Comparison of ENCODE assay signal across 1 cellular context in genomic region chr22:19578180-19579004, GRCh38.
TF ChIP-seq lines count a peak whose summit lies in the region.

No MANE protein-coding gene starts in this region.

TF ChIP-seq in K562, 482 proteins besides CTCF, POLR2A, EP300 and RAD21 (continued from another document and continues in another):
- TF ChIP-seq ZBTB40 (IDR thresholded peaks at IDR 0.05) (no peak), ZBTB40 (CRISPR knock-in tag; IDR thresholded peaks at IDR 0.05) (peak; percentile 5; the same call in 1 of the 2 replicates), ZNF140 (CRISPR knock-in tag; IDR thresholded peaks at IDR 0.05) (0 out of 2 replicates have a peak, but pooled peaks have one; percentile 38), PBX2 (CRISPR knock-in tag; IDR thresholded peaks at IDR 0.05; ENCODE audit: low read depth) (peak; percentile 62), PBX2 (tag; conservative IDR thresholded peaks at IDR 0.05; ENCODE audit: low read depth) (peak; percentile 98), RB1 (IDR thresholded peaks at IDR 0.05; ENCODE audit: low read depth) (peak; percentile 45; the same call in 1 of the 2 replicates), GABPB1 (CRISPR knock-in tag; IDR thresholded peaks at IDR 0.05) (no peak), SFPQ (IDR thresholded peaks at IDR 0.05; ENCODE audit: low read depth, low read length) (no peak), ARID4B (CRISPR knock-in tag; IDR thresholded peaks at IDR 0.05) (peak; percentile 54; the same call in 1 of the 2 replicates), CXXC5 (CRISPR knock-in tag; IDR thresholded peaks at IDR 0.05) (peak; percentile 46), MBD2 (IDR thresholded peaks at IDR 0.05; ENCODE audit: borderline replicate concordance, low read depth) (peak; percentile 22; the same call in 1 of the 2 replicates), ZNF12 (CRISPR knock-in tag; IDR thresholded peaks at IDR 0.05) (peak; percentile 76), DMBX1 (CRISPR knock-in tag; IDR thresholded peaks at IDR 0.05; ENCODE audit: borderline replicate concordance) (peak; percentile 90; the same call in 1 of the 2 replicates), RREB1 (CRISPR knock-in tag; IDR thresholded peaks at IDR 0.05) (0 out of 2 replicates have a peak, but pooled peaks have one; percentile 42), ZNF518B (CRISPR knock-in tag; IDR thresholded peaks at IDR 0.05) (no peak), ETV1 (tag; conservative IDR thresholded peaks at IDR 0.05; ENCODE audit: low read depth) (no peak), CC2D1A (IDR thresholded peaks at IDR 0.05) (no peak), KLF13 (tag; IDR thresholded peaks at IDR 0.05; ENCODE audit: borderline replicate concordance, low read depth) (no peak), OTX1 (CRISPR knock-in tag; IDR thresholded peaks at IDR 0.05) (0 out of 2 replicates have a peak, but pooled peaks have one; percentile 59), CEBPG (CRISPR knock-in tag; IDR thresholded peaks at IDR 0.05) (peak; percentile 35; the same call in 1 of the 2 replicates), CEBPG (tag; conservative IDR thresholded peaks at IDR 0.05 in 1 of 2, IDR thresholded peaks at IDR 0.05 in 1 of 2) (no peak; a peak in 1 of 4 replicates)
